In the genomic region with DNA sequence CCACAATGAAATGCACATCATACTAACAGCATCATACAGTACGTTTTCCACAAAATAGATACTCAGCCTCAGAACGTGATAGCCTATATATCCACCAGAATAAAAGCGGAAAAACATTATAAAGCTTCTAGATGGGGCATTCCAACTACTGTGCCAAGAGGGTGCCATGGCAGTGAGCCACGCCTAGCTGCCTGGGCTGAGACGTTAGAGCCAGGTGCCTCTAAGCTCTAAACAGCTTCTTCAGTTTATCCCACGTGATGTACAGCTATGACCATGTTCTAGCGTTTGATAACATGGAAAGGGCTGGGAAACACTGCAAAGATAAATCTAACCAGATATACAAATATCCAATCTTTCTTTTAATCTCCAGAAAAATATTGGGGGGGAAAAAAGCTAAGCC, we compare ENCODE assay signal across 28 cellular contexts. TPM values are rescaled to one million over a fixed set of nuclear protein-coding genes. Genes with fewer than 3 reads are reported as not detected.
DNase-seq lines count a peak whose midpoint lies in the region; ATAC-seq, FAIRE-seq and TF ChIP-seq lines count a peak whose summit lies in the region.
"Had no signal": no experiment of that assay in that cellular context is flagged by ENCODE, and none has a peak within 500 bp of the region (broad histone marks: within the 10 kb centered on the region; RNA-seq: fewer than 3 reads in every experiment).

No MANE protein-coding gene starts in this region.

- H3K9me3 ChIP-seq in K562 (replicated peaks; ENCODE audit: control insufficient read depth, insufficient read depth, low read depth, low read length) = no peaks in the 10 kb centered on the region
- no peaks in the 10 kb centered on the region for H3K9me3 ChIP-seq in transverse colon
- H3K9me3 ChIP-seq: HAP-1 had no signal

- intact Hi-C loops in K562 (cut with micrococcal nuclease) (no loop called here), transverse colon (cut with DNase I; ENCODE audit: low total_unique reads) (no loop called here)

- peaks cover 3 to 39% of the 10 kb centered on the region in 2 experiments for H3K4me1 ChIP-seq in K562 (replicated peaks in 1 of 2; ENCODE audit: control insufficient read depth in 2 of 2, insufficient read depth in 2 of 2, low read length in 2 of 2)
- H3K4me1 ChIP-seq in transverse colon = peaks cover 0 to 29% (median 6%) of the 10 kb centered on the region in 4 donors

- BruUV-seq in K562 (replicated peaks; lab: Mats Ljungman, UMichigan) = no TSS peak

- H3K9me1 ChIP-seq in K562 (ENCODE audit: control insufficient read depth, insufficient read depth, low read length) = no peaks in the 10 kb centered on the region

- CTCF ChIA-PET in K562 (lab: Yijun Ruan, JAX; ENCODE audit: low intra/inter-chr PET ratio) = interaction anchor here (0.5 kb wide), 1 partner anchor 144 kb away, joined by 3 read pairs; no protein-coding TSS in a partner anchor

- no peak overlapping the region for H3K4me3 Mint-ChIP-seq in memory B cell
- no peak overlapping the region for H3K4me3 Mint-ChIP-seq in activated T-cell treated with anti-CD3 and anti-CD28 coated beads, Interleukin-2, amount 50 U/mL, for 4 hours
- H3K4me3 Mint-ChIP-seq: CD8-positive, alpha-beta memory T cell; HFFc6 had no signal

- peak overlapping the region; percentile 82 for H3K27ac Mint-ChIP-seq in memory B cell
- H3K27ac Mint-ChIP-seq: CD8-positive, alpha-beta memory T cell; HFFc6 had no signal

- no peak for TF ChIP-seq CTCF in D721Med (IDR thresholded peaks at IDR 0.05; ENCODE audit: insufficient read depth, missing control alignments)
- TF ChIP-seq CTCF in K562 (IDR thresholded peaks at IDR 0.05 in 2 of 3, conservative IDR thresholded peaks at IDR 0.05 in 1 of 3; ENCODE audit: insufficient read depth in 2 of 3, low read depth in 1 of 3, low read length in 3 of 3) = no peak
- TF ChIP-seq CTCF in transverse colon (IDR thresholded peaks at IDR 0.05) = no peak

- H3K27me3 ChIP-seq in K562 (ENCODE audit: control insufficient read depth in 2 of 2, insufficient read depth in 2 of 2, low read length in 2 of 2) (no peaks in the 10 kb centered on the region), transverse colon (no peaks in the 10 kb centered on the region)

- WGBS in K562 (ENCODE audit: insufficient coverage, low coverage, missing lambda C conversion rate) = 35% methylated on average over 7 of the region's 7 CpGs
- 52 to 53% methylated on average over 2 to 7 of the region's 7 CpGs for WGBS in transverse colon (ENCODE audit: low coverage in 1 of 2), 2 donors

- H3K4me3 ChIP-seq in K562 (no peak overlapping the region), transverse colon (no peak overlapping the region)
- H3K4me3 ChIP-seq: HAP-1 had no signal

- peaks cover 12% of the 10 kb centered on the region for H3K36me3 Mint-ChIP-seq in memory B cell
- H3K36me3 Mint-ChIP-seq in activated T-cell treated with anti-CD3 and anti-CD28 coated beads, Interleukin-2, amount 50 U/mL, for 4 hours (ENCODE audit: insufficient read depth) = peaks cover 2% of the 10 kb centered on the region
- H3K36me3 Mint-ChIP-seq: CD8-positive, alpha-beta memory T cell had no signal

- DNase-seq in D721Med (ENCODE audit: insufficient read length, low spot score) (no peak), K562 (ENCODE audit: extremely low read depth in 1 of 4, low spot score in 3 of 4) (no peak), memory B cell (ENCODE audit: low spot score in 2 of 2) (no peak), transverse colon (peak; percentile 53)
- DNase-seq in activated T-cell treated with anti-CD3 and anti-CD28 coated beads, Interleukin-2, amount 50 U/mL, for 4 hours = no peak
- DNase-seq in central memory CD4-positive, alpha-beta T cell = no peak
- DNase-seq: AML-193; CD8-positive, alpha-beta memory T cell; DMS153; DND-41; GOT3; HFFc6; IMR-90; NCI-H1092; NCI-H1417 treated with DMSO at 0.1 percent for 48 hours; NCI-H1694 treated with DMSO at 0.1 percent for 48 hours; NCI-H2081; NCI-H2227 treated with DMSO at 0.1 percent for 48 hours; NCI-H510A; NCI-H69; SHP77 had no signal

- TF ChIP-seq POLR2A in K562 (conservative IDR thresholded peaks at IDR 0.05) (no peak), transverse colon (IDR thresholded peaks at IDR 0.05) (no peak)

- H3K36me3 ChIP-seq in K562 (ENCODE audit: control insufficient read depth, insufficient read depth, low read length) (peaks cover 19% of the 10 kb centered on the region), transverse colon (no peaks in the 10 kb centered on the region)
- H3K36me3 ChIP-seq: HAP-1 had no signal

- TF ChIP-seq RAD21 in K562 (CRISPR knock-in tag; conservative IDR thresholded peaks at IDR 0.05 in 1 of 2, IDR thresholded peaks at IDR 0.05 in 1 of 2) = no peak

- H3K27ac ChIP-seq in K562 (ENCODE audit: extremely low read depth, low read depth, low read length) (no peak overlapping the region), transverse colon (no peak overlapping the region)
- H3K27ac ChIP-seq: C4-2B, KMS-11, RWPE1 had no signal

- peaks cover 11% of the 10 kb centered on the region; the same call in 1 of the 2 replicates for H4K20me1 ChIP-seq in K562 (replicated peaks; ENCODE audit: control insufficient read depth, insufficient read depth, low read length)

- ATAC-seq in K562 (peak; percentile 39), memory B cell (ENCODE audit: low read depth) (no peak), GM19452 (IDR thresholded peaks at IDR 0.05; ENCODE audit: unreplicated experiment) (no peak)
- no peak for ATAC-seq in activated T-cell treated with anti-CD3 and anti-CD28 coated beads, Interleukin-2, amount 50 U/mL, for 4 hours
- ATAC-seq: Panc1 had no signal

- H3K9ac ChIP-seq in K562 (ENCODE audit: insufficient read depth in 1 of 2, low read depth in 2 of 2, low read length in 2 of 2) = no peak overlapping the region
- H3K9ac ChIP-seq: KMS-11 had no signal

- no peaks in the 10 kb centered on the region for H3K27me3 Mint-ChIP-seq in memory B cell
- no peaks in the 10 kb centered on the region for H3K27me3 Mint-ChIP-seq in activated T-cell treated with anti-CD3 and anti-CD28 coated beads, Interleukin-2, amount 50 U/mL, for 4 hours (ENCODE audit: low read depth)

- peak overlapping the region; percentile 16; the same call in 1 of the 2 replicates for H3K4me2 ChIP-seq in K562 (ENCODE audit: insufficient read depth, low read length)
- H3K4me2 ChIP-seq: KMS-11 had no signal

- 0 out of 2 replicates have a peak, but pooled peaks have one; percentile 5 for TF ChIP-seq EP300 in K562 (IDR thresholded peaks at IDR 0.05; ENCODE audit: low read length)
- TF ChIP-seq EP300 in transverse colon (IDR thresholded peaks at IDR 0.05; ENCODE audit: low read depth) = no peak

- peaks cover 98% of the 10 kb centered on the region for H3K79me2 ChIP-seq in K562 (ENCODE audit: control insufficient read depth, insufficient read depth, low read length)

- H3K4me1 Mint-ChIP-seq in memory B cell = peaks cover 38% of the 10 kb centered on the region
- peaks cover 4% of the 10 kb centered on the region for H3K4me1 Mint-ChIP-seq in activated T-cell treated with anti-CD3 and anti-CD28 coated beads, Interleukin-2, amount 50 U/mL, for 4 hours (ENCODE audit: low read depth)
- H3K4me1 Mint-ChIP-seq: CD8-positive, alpha-beta memory T cell had no signal

- no peaks in the 10 kb centered on the region for H3K9me3 Mint-ChIP-seq in memory B cell
- no peaks in the 10 kb centered on the region for H3K9me3 Mint-ChIP-seq in activated T-cell treated with anti-CD3 and anti-CD28 coated beads, Interleukin-2, amount 50 U/mL, for 4 hours
- H3K9me3 Mint-ChIP-seq: CD8-positive, alpha-beta memory T cell; HFFc6 had no signal

- POLR2A ChIA-PET in K562 (lab: Yijun Ruan, JAX) = interaction anchor here (0.5 to 2.5 kb wide), 9 partner anchors 9 to 75 kb away, joined by 3 to 24 read pairs (median 4); no protein-coding TSS in a partner anchor

- H2AFZ ChIP-seq in K562 (ENCODE audit: low read depth, low read length) = no peak overlapping the region

- in situ Hi-C loops in K562 (cut with MboI) (no loop called here), transverse colon (cut with MboI; ENCODE audit: low pct_ligation_motif_present in 1 of 4, low pct_unique_long_range_greater_than_20kb in 1 of 4, low sequenced_read_pairs in 3 of 4) (no loop called here)

- peak; percentile 81 for FAIRE-seq in D721Med (lab: Jason Lieb, UNC)
- no peak for FAIRE-seq in K562 (lab: Jason Lieb, UNC)
- FAIRE-seq: A204.1 had no signal

TF ChIP-seq in K562, 482 proteins besides CTCF, POLR2A, EP300 and RAD21 (continues in another document):
- TF ChIP-seq FOXA1 (IDR thresholded peaks at IDR 0.05; ENCODE audit: borderline replicate concordance) (no peak), PML (IDR thresholded peaks at IDR 0.05; ENCODE audit: low read length) (no peak), SAFB (IDR thresholded peaks at IDR 0.05; ENCODE audit: borderline replicate concordance, low read depth, low read length) (no peak), ZSCAN29 (IDR thresholded peaks at IDR 0.05) (no peak), ZBTB7A (IDR thresholded peaks at IDR 0.05; ENCODE audit: borderline replicate concordance, control insufficient read depth, low read depth, low read length) (no peak), CC2D1A (IDR thresholded peaks at IDR 0.05) (no peak), TEAD4 (IDR thresholded peaks at IDR 0.05; ENCODE audit: low read length) (peak; percentile 29; the same call in 1 of the 2 replicates), TEAD4 (CRISPR knock-in tag; IDR thresholded peaks at IDR 0.05; ENCODE audit: borderline replicate concordance) (no peak), DPF2 (IDR thresholded peaks at IDR 0.05) (0 out of 2 replicates have a peak, but pooled peaks have one; percentile 12)

RNA-seq across cellular contexts. Expression of gene USP6NL, which starts 17.8 kb away (rescaled TPM):
- 21.7 and 68.0 TPM in 2 replicates for total RNA-seq in K562 (2011; cell fraction: chromatin; rRNA removed; ENCODE audit: low replicate concordance)
- total RNA-seq in K562 (2011; cell fraction: nucleolus; rRNA removed) = 11.3 and 18.0 TPM in 2 replicates
- total RNA-seq in K562 (2011; cell fraction: nucleoplasm; rRNA removed) = 45.8 and 75.7 TPM in 2 replicates
- 19.8 and 24.0 TPM in 2 replicates for total RNA-seq in K562 (2014; rRNA removed)
- 20.4 and 23.6 TPM in 2 replicates for total RNA-seq in K562 (2014; rRNA removed; fragmentation: Illumina TruSeq; extraction: Trizol)
- total RNA-seq in K562 (2015; rRNA removed; fragmentation: Illumina TruSeq; extraction: Trizol) = 22.1 and 24.5 TPM in 2 replicates
- total RNA-seq in K562 (2021) = 25.1 and 26.6 TPM in 2 replicates
- 11.5 and 16.8 TPM in 2 replicates for polyA plus RNA-seq in K562 (2011; rRNA removed)
- polyA plus RNA-seq in K562 (2011; cell fraction: cytosol; rRNA removed) = 10.2 and 10.7 TPM in 2 replicates
- polyA plus RNA-seq in K562 (2011; cell fraction: nucleus; rRNA removed) = 22.8 and 27.5 TPM in 2 replicates
- 20.8 and 21.4 TPM in 2 replicates for polyA plus RNA-seq in K562 (2012)
- 20.0 and 22.0 TPM in 2 replicates for polyA plus RNA-seq in K562 (2014; fragmentation: Illumina TruSeq; extraction: Trizol)
- 1 to 10 TPM; 3.2 to 3.8 TPM for polyA plus RNA-seq in K562 (2014; fragmentation: Nextera tagmentation; extraction: Ambion mirVana)
- polyA plus RNA-seq in K562 (2014; rRNA removed) = 17.0 and 17.8 TPM in 2 replicates
- 19.0 and 21.8 TPM in 2 replicates for polyA minus RNA-seq in K562 (2011; rRNA and poly(A)+ RNA removed)
- 8.5 and 11.0 TPM in 2 replicates for polyA minus RNA-seq in K562 (2011; cell fraction: cytosol; rRNA and poly(A)+ RNA removed)
- polyA minus RNA-seq in K562 (2011; cell fraction: nucleus; rRNA and poly(A)+ RNA removed) = 20.2 and 24.8 TPM in 2 replicates
- total RNA-seq in transverse colon = 10 to 100 TPM; 17.3 to 45.8 (median 26.6) TPM
- 1 to 10 TPM; 4.7 to 5.3 (median 4.7) TPM for total RNA-seq in activated T-cell treated with anti-CD3 and anti-CD28 coated beads, Interleukin-2, amount 50 U/mL, for 4 hours
